Comparison of ENCODE assay signal across 8 cellular contexts in genomic region chr5:40689442-40689841, GRCh38. TPM values are rescaled to one million over a fixed set of nuclear protein-coding genes. Genes with fewer than 3 reads are reported as not detected.
DNase-seq lines count a peak whose midpoint lies in the region; ATAC-seq, FAIRE-seq and TF ChIP-seq lines count a peak whose summit lies in the region.

No MANE protein-coding gene starts in this region.

- peak overlapping the region; percentile 68 for H3K4me3 Mint-ChIP-seq in activated naive CD4-positive, alpha-beta T cell treated with anti-CD3 and anti-CD28 coated beads for 36 hours

- DNase-seq in AG09319 (ENCODE audit: extremely low read depth, low read depth) (peak; percentile 66), HT1080 (ENCODE audit: low read depth) (peak; percentile 96), iPS-NIHi11 (ENCODE audit: low spot score) (peak; percentile 23), urothelium cell line (ENCODE audit: low spot score) (peak; percentile 85), C1 segment of cervical spinal cord (lab: John Stamatoyannopoulos, UW) (no peak), GF-D8 (lab: John Stamatoyannopoulos, UW) (no peak)
- DNase-seq in activated naive CD4-positive, alpha-beta T cell treated with anti-CD3 and anti-CD28 coated beads for 36 hours: peak; percentile 80

- H3K27me3 Mint-ChIP-seq in activated naive CD4-positive, alpha-beta T cell treated with anti-CD3 and anti-CD28 coated beads for 36 hours (ENCODE audit: low read depth): no peaks in the 10 kb centered on the region

- TF ChIP-seq CTCF in AG09319 (IDR thresholded peaks at IDR 0.05; ENCODE audit: low read depth, low read length): no peak

- peak; percentile 63 for ATAC-seq in GM18907 (IDR thresholded peaks at IDR 0.05; ENCODE audit: unreplicated experiment)

- peaks cover 79% of the 10 kb centered on the region for H3K36me3 Mint-ChIP-seq in activated naive CD4-positive, alpha-beta T cell treated with anti-CD3 and anti-CD28 coated beads for 36 hours (ENCODE audit: low read depth)

- peaks cover 64% of the 10 kb centered on the region for H3K4me1 Mint-ChIP-seq in activated naive CD4-positive, alpha-beta T cell treated with anti-CD3 and anti-CD28 coated beads for 36 hours (ENCODE audit: low read depth)

- CTCF ChIA-PET in activated naive CD4-positive, alpha-beta T cell treated with anti-CD3 and anti-CD28 coated beads for 36 hours (lab: Charles Lee): interaction anchor here (0.9 to 2.5 kb wide), 9 partner anchors 14 to 973 kb away, joined by 3 to 11 read pairs (median 4); no protein-coding TSS in a partner anchor

- no peaks in the 10 kb centered on the region for H3K9me3 Mint-ChIP-seq in activated naive CD4-positive, alpha-beta T cell treated with anti-CD3 and anti-CD28 coated beads for 36 hours

- intact Hi-C loops in activated naive CD4-positive, alpha-beta T cell treated with anti-CD3 and anti-CD28 coated beads for 36 hours (cut with micrococcal nuclease): loop anchor here (1.0 to 10.0 kb wide), 9 partner anchors 66 to 1185 kb away; partner anchors contain the start of genes OXCT1 and TTC33

- FAIRE-seq in urothelium cell line (lab: Jason Lieb, UNC): peak; percentile 86

- peak overlapping the region; percentile 99 for H3K27ac Mint-ChIP-seq in activated naive CD4-positive, alpha-beta T cell treated with anti-CD3 and anti-CD28 coated beads for 36 hours

RNA-seq across cellular contexts. Expression of gene PTGER4, which starts 9.7 kb away (rescaled TPM):
- total RNA-seq in HT1080 (2014; rRNA removed; shearing (Covaris generic)): 4.8 and 9.2 TPM in 2 replicates
- 2.1 and 4.3 TPM in 2 replicates for polyA plus RNA-seq in HT1080 (2015; cell fraction: cytosol; rRNA removed)
- polyA plus RNA-seq in HT1080 (2015; cell fraction: nucleus; rRNA removed): 3.6 TPM in 2 replicates
- 10 to 100 TPM; 83.8 to 86.3 TPM for total RNA-seq in activated naive CD4-positive, alpha-beta T cell treated with anti-CD3 and anti-CD28 coated beads for 36 hours

Comparison
In these comparisons a context has a peak if more than half of its experiments do, and no peak if none do; other contexts are left out.
1. DNase-seq: peak in AG09319 (single experiment), HT1080 (single experiment), activated naive CD4-positive, alpha-beta T cell treated with anti-CD3 and anti-CD28 coated beads for 36 hours (single experiment), iPS-NIHi11 (single experiment) and urothelium cell line (single experiment); none in C1 segment of cervical spinal cord (0 of 14) and GF-D8 (single experiment).